Comparison of ENCODE assay signal across 30 cellular contexts in the genomic region with DNA sequence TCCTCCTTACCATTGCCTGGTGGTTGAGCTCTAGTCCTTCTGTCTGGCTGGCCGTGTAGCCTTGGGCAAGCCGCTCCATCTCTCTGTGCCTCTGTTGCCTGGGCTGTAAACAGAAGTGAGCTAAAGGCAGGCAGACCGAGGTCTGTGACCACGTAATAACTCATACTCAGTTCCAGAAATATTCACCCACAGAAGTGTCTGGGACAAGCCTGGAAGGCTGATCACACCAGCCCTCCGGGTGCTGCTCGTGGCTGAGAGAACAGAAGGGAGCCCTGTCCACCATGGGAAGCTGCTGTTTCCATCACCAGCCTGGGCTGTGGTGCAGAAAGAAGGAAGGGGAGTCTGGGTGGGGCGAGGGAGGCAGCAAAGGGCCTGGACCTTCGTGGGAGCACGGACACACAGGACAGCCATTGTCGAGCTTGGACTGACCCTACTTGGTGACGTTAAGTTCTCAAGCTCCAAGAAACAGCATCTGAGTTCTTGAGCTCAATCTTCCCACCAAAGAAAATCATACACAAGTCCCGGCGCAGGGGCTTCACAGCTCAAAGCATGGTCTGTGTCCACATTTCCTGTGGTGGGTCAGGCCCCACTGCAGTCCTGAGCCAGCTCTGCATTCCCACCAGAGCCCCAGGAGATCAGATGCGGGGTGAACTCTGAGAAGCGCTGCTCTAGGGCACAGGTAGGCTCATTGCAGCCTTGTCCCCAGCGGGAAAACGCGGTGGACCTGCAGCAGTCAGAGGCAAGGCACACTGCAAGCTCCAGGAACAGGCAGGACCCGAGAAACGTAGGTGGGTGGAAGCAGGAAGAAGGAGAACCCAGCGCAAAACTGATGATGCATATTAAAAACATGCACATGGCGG.
DNase-seq lines count a peak whose midpoint lies in the region; ATAC-seq and TF ChIP-seq lines count a peak whose summit lies in the region.
"Had no signal": no experiment of that assay in that cellular context is flagged by ENCODE, and none has a peak within 500 bp of the region (broad histone marks: within the 10 kb centered on the region; RNA-seq: fewer than 3 reads in every experiment).

No MANE protein-coding gene starts in this region.

- peak overlapping the region; percentile 73 for H3K27ac Mint-ChIP-seq in T-helper 1 cell treated with Interleukin-12 subunit alpha and Interleukin-12 subunit beta and Interleukin-4 antibody, amounts not matched to agents 30 μg/mL and 1 μg/mL, for 36 hours
- H3K27ac Mint-ChIP-seq in T-helper 17 cell (peak overlapping the region; percentile 69), type B pancreatic cell (no peak overlapping the region)
- H3K27ac Mint-ChIP-seq: activated naive CD8-positive, alpha-beta T cell treated with anti-CD3 and anti-CD28 coated beads for 36 hours; H9; nephron progenitor cell had no signal

- H3K9me3 Mint-ChIP-seq in T-helper 1 cell treated with Interleukin-12 subunit alpha and Interleukin-12 subunit beta and Interleukin-4 antibody, amounts not matched to agents 30 μg/mL and 1 μg/mL, for 36 hours = no peaks in the 10 kb centered on the region
- no peaks in the 10 kb centered on the region for H3K9me3 Mint-ChIP-seq in type B pancreatic cell
- H3K9me3 Mint-ChIP-seq: activated naive CD8-positive, alpha-beta T cell treated with anti-CD3 and anti-CD28 coated beads for 36 hours; H9; nephron progenitor cell had no signal

- DNase-seq in T-helper 1 cell = no peak
- DNase-seq in T-helper 17 cell = no peak
- peak; percentile 11 to 78 for DNase-seq in lower leg skin (ENCODE audit: low spot score in 2 of 2)
- DNase-seq in type B pancreatic cell (ENCODE audit: extremely low spot score, unreplicated experiment) = peak; percentile 55
- no peak for DNase-seq in DMS53 (lab: John Stamatoyannopoulos, UW)
- no peak for DNase-seq in gastrocnemius medialis
- DNase-seq in DMS153 treated with DMSO at 0.1 percent for 48 hours (lab: John Stamatoyannopoulos, UW; ENCODE audit: unreplicated experiment) = no peak
- DNase-seq: activated CD4-positive, alpha-beta T cell treated with anti-CD3 and anti-CD28 coated beads, Interleukin-2, amount 50 U/mL, for 48 hours; activated effector memory CD4-positive, alpha-beta T cell treated with Interleukin-2 at 50 U/mL for 16 hours; activated naive CD8-positive, alpha-beta T cell treated with anti-CD3 and anti-CD28 coated beads for 36 hours; anterior cingulate cortex; foreskin fibroblast; H9; heart left ventricle; kidney glomerular epithelial cell; lower lobe of right lung; NCI-H1417 treated with DMSO at 0.1 percent for 48 hours; NCI-H2081; NCI-H526 treated with DMSO at 0.1 percent for 48 hours; nephron progenitor cell; NK-92 treated with Interleukin-12 subunit alpha and Interleukin-12 subunit beta, amount 100 ng/mL, for 24 hours; ovary; retina; stimulated activated CD4-positive, alpha-beta T cell treated with anti-CD3 and anti-CD28 coated beads, Interleukin-2, amount 100 ng/mL, for 24 hours; stomach had no signal

- no peak overlapping the region for H3K4me3 Mint-ChIP-seq in T-helper 1 cell treated with Interleukin-12 subunit alpha and Interleukin-12 subunit beta and Interleukin-4 antibody, amounts not matched to agents 30 μg/mL and 1 μg/mL, for 36 hours
- H3K4me3 Mint-ChIP-seq in T-helper 17 cell (no peak overlapping the region), type B pancreatic cell (no peak overlapping the region)
- H3K4me3 Mint-ChIP-seq: activated naive CD8-positive, alpha-beta T cell treated with anti-CD3 and anti-CD28 coated beads for 36 hours; H9; nephron progenitor cell had no signal

- no peaks in the 10 kb centered on the region for H3K4me1 ChIP-seq in gastrocnemius medialis
- H3K4me1 ChIP-seq: breast epithelium had no signal

- H3K9me3 ChIP-seq in T-helper 17 cell (ENCODE audit: control insufficient read depth, low read length, poor library complexity, severe bottlenecking) (no peaks in the 10 kb centered on the region), gastrocnemius medialis (no peaks in the 10 kb centered on the region)
- H3K9me3 ChIP-seq: BLaER1 treated with 17β-estradiol and CSF1 and Interleukin-3, amounts not matched to agents 10 nM and 100 nM; breast epithelium; heart left ventricle; lower lobe of right lung; ovary; stomach had no signal

- TF ChIP-seq CTCF in lower leg skin (IDR thresholded peaks at IDR 0.05) = no peak
- no peak for TF ChIP-seq CTCF in type B pancreatic cell (conservative IDR thresholded peaks at IDR 0.05)
- no peak for TF ChIP-seq CTCF in gastrocnemius medialis (IDR thresholded peaks at IDR 0.05 in 4 of 5, conservative IDR thresholded peaks at IDR 0.05 in 1 of 5)

- H3K27me3 Mint-ChIP-seq in T-helper 1 cell treated with Interleukin-12 subunit alpha and Interleukin-12 subunit beta and Interleukin-4 antibody, amounts not matched to agents 30 μg/mL and 1 μg/mL, for 36 hours (ENCODE audit: low read depth) = peaks cover 37% of the 10 kb centered on the region
- H3K27me3 Mint-ChIP-seq in T-helper 17 cell (peaks cover 37% of the 10 kb centered on the region), type B pancreatic cell (peaks cover 4% of the 10 kb centered on the region)
- H3K27me3 Mint-ChIP-seq: activated naive CD8-positive, alpha-beta T cell treated with anti-CD3 and anti-CD28 coated beads for 36 hours had no signal

- ATAC-seq in T-helper 17 cell (no peak), gastrocnemius medialis (no peak)
- ATAC-seq: esophagus mucosa, heart left ventricle, lower lobe of right lung had no signal

- no peaks in the 10 kb centered on the region for H3K36me3 ChIP-seq in gastrocnemius medialis
- H3K36me3 ChIP-seq: BLaER1 treated with 17β-estradiol and CSF1 and Interleukin-3, amounts not matched to agents 10 nM and 100 nM; breast epithelium; heart left ventricle; lower lobe of right lung; ovary; stomach had no signal

- H3K27ac ChIP-seq in gastrocnemius medialis = no peak overlapping the region
- H3K27ac ChIP-seq: 22Rv1; BLaER1 treated with 17β-estradiol and CSF1 and Interleukin-3, amounts not matched to agents 10 nM and 100 nM; breast epithelium; heart left ventricle; lower lobe of right lung; ovary; stomach had no signal

- peaks cover 13 to 20% (median 15%) of the 10 kb centered on the region in 3 donors for H3K27me3 ChIP-seq in gastrocnemius medialis
- H3K27me3 ChIP-seq: breast epithelium, ovary had no signal

- in situ Hi-C loops in gastrocnemius medialis (cut with MboI; ENCODE audit: low sequenced_read_pairs in 4 of 4) = no loop called here

- intact Hi-C loops in lower leg skin (cut with DNase I; ENCODE audit: low total_unique reads) (no loop called here), gastrocnemius medialis (cut with DNase I; ENCODE audit: low total_unique reads) (no loop called here)

- H3K4me1 Mint-ChIP-seq in T-helper 1 cell treated with Interleukin-12 subunit alpha and Interleukin-12 subunit beta and Interleukin-4 antibody, amounts not matched to agents 30 μg/mL and 1 μg/mL, for 36 hours (ENCODE audit: low read depth) = peaks cover 6% of the 10 kb centered on the region
- peaks cover 14% of the 10 kb centered on the region for H3K4me1 Mint-ChIP-seq in T-helper 17 cell
- peaks cover 19% of the 10 kb centered on the region for H3K4me1 Mint-ChIP-seq in type B pancreatic cell (ENCODE audit: unreplicated experiment)

- no peaks in the 10 kb centered on the region for H3K36me3 Mint-ChIP-seq in T-helper 1 cell treated with Interleukin-12 subunit alpha and Interleukin-12 subunit beta and Interleukin-4 antibody, amounts not matched to agents 30 μg/mL and 1 μg/mL, for 36 hours (ENCODE audit: low read depth)
- H3K36me3 Mint-ChIP-seq in T-helper 17 cell (ENCODE audit: low read depth) (no peaks in the 10 kb centered on the region), type B pancreatic cell (no peaks in the 10 kb centered on the region)
- H3K36me3 Mint-ChIP-seq: activated naive CD8-positive, alpha-beta T cell treated with anti-CD3 and anti-CD28 coated beads for 36 hours had no signal

- TF ChIP-seq POLR2A in lower leg skin (IDR thresholded peaks at IDR 0.05) (no peak), gastrocnemius medialis (IDR thresholded peaks at IDR 0.05) (no peak)

- WGBS in lower leg skin, 2 donors = 75 to 84% methylated on average over 22 of the region's 22 CpGs

- H3K4me3 ChIP-seq in lower leg skin (ENCODE audit: low read depth, poor library complexity, severe bottlenecking) (no peak overlapping the region), gastrocnemius medialis (no peak overlapping the region)
- H3K4me3 ChIP-seq: BLaER1 treated with 17β-estradiol and CSF1 and Interleukin-3, amounts not matched to agents 10 nM and 100 nM; breast epithelium; heart left ventricle; lower lobe of right lung; ovary; stomach had no signal

Comparison
In these comparisons a context has a peak if more than half of its experiments do, and no peak if none do; other contexts are left out.
1. DNase-seq: peak in lower leg skin (2 of 2) and type B pancreatic cell (single experiment); none in T-helper 1 cell (0 of 5), T-helper 17 cell (0 of 3), DMS53 (single experiment), gastrocnemius medialis (0 of 2) and DMS153 treated with DMSO at 0.1 percent for 48 hours (single experiment).